8 cellular contexts compared by ENCODE assay signal in genomic region chr2:160652236-160652635, GRCh38.
A peak's percentile ranks its signal among the peaks of the same experiment; 100 is the strongest.
DNase-seq lines count a peak whose midpoint lies in the region; ATAC-seq, FAIRE-seq and TF ChIP-seq lines count a peak whose summit lies in the region.

No MANE protein-coding gene starts in this region.

- no peak overlapping the region for H3K4me2 ChIP-seq in astrocyte (ENCODE audit: low read length)

- no peak overlapping the region for H3K27ac ChIP-seq in astrocyte (ENCODE audit: low read depth, low read length)
- H3K27ac ChIP-seq in spleen, result peak overlapping the region in 4 of 8 donors; percentile 22 to 58 (median 36)
- H3K27ac ChIP-seq in SJCRH30, result no peak overlapping the region

- H3K9me3 ChIP-seq in astrocyte (ENCODE audit: insufficient read depth, low read depth, low read length) (no peaks in the 10 kb centered on the region), spleen (no peaks in the 10 kb centered on the region), SJCRH30 (replicated peaks) (no peaks in the 10 kb centered on the region)

- no peak for FAIRE-seq in astrocyte (lab: Jason Lieb, UNC)

- no peaks in the 10 kb centered on the region for H3K79me2 ChIP-seq in astrocyte (ENCODE audit: insufficient read depth, low read length)

- peaks cover 15% of the 10 kb centered on the region for H3K4me1 Mint-ChIP-seq in astrocyte (ENCODE audit: low read depth, unreplicated experiment)

- no peaks in the 10 kb centered on the region for H3K27me3 ChIP-seq in astrocyte (ENCODE audit: insufficient read depth, low read length)
- H3K27me3 ChIP-seq in spleen (replicated peaks in 1 of 7), result peaks cover 0 to 9% (median 0%) of the 10 kb centered on the region in 7 donors
- H3K27me3 ChIP-seq in SJCRH30, result no peaks in the 10 kb centered on the region

- no peak overlapping the region for H3K27ac Mint-ChIP-seq in astrocyte (ENCODE audit: unreplicated experiment)

- intact Hi-C loops in spleen (cut with DNase I; ENCODE audit: low total_unique reads), result no loop called here

- DNase-seq in T follicular helper cell (ENCODE audit: low read depth), result peak; percentile 47
- DNase-seq in astrocyte (ENCODE audit: low read depth), result peak; percentile 58
- DNase-seq in spleen, result peak; percentile 78
- no peak for DNase-seq in SJCRH30
- no peak for DNase-seq in NCI-H2029 treated with DMSO at 0.1 percent for 48 hours (lab: John Stamatoyannopoulos, UW)
- no peak for DNase-seq in NCI-H2171 (lab: John Stamatoyannopoulos, UW)

- no peak overlapping the region for H3K9ac ChIP-seq in astrocyte (ENCODE audit: low read length)

- peaks cover 7% of the 10 kb centered on the region for H3K4me1 ChIP-seq in astrocyte (ENCODE audit: insufficient read depth, low read length)
- peaks cover 8 to 35% (median 16%) of the 10 kb centered on the region in 6 donors for H3K4me1 ChIP-seq in spleen
- no peaks in the 10 kb centered on the region for H3K4me1 ChIP-seq in SJCRH30

- H3K4me3 ChIP-seq in astrocyte (ENCODE audit: insufficient read depth, low read depth, low read length) (no peak overlapping the region), spleen (no peak overlapping the region), SJCRH30 (no peak overlapping the region)

- peaks cover 3% of the 10 kb centered on the region for H3K9me3 Mint-ChIP-seq in astrocyte (ENCODE audit: unreplicated experiment)

- H3K27me3 Mint-ChIP-seq in astrocyte (ENCODE audit: low read depth, unreplicated experiment), result no peaks in the 10 kb centered on the region

- H3K36me3 Mint-ChIP-seq in astrocyte (ENCODE audit: low read depth, unreplicated experiment), result peaks cover 3% of the 10 kb centered on the region

- ATAC-seq in GM21529 (IDR thresholded peaks at IDR 0.05; ENCODE audit: unreplicated experiment) (peak; percentile 62), HG03342 (IDR thresholded peaks at IDR 0.05; ENCODE audit: unreplicated experiment) (no peak)

- no peaks in the 10 kb centered on the region for H3K36me3 ChIP-seq in astrocyte (ENCODE audit: insufficient read depth, low read length)
- no peaks in the 10 kb centered on the region for H3K36me3 ChIP-seq in spleen
- no peaks in the 10 kb centered on the region for H3K36me3 ChIP-seq in SJCRH30

- 13 to 24% (median 18%) methylated on average over 5 of the region's 5 CpGs for WGBS in spleen, 5 donors

- TF ChIP-seq POLR2A in spleen (IDR thresholded peaks at IDR 0.05), result no peak

- no peak overlapping the region for H3K4me3 Mint-ChIP-seq in astrocyte (ENCODE audit: unreplicated experiment)

- no peaks in the 10 kb centered on the region for H4K20me1 ChIP-seq in astrocyte (ENCODE audit: insufficient read depth, low read length)

- no peak overlapping the region for H2AFZ ChIP-seq in astrocyte (ENCODE audit: low read depth, low read length)

- TF ChIP-seq CTCF in astrocyte (IDR thresholded peaks at IDR 0.05; ENCODE audit: insufficient read depth, low read depth, low read length) (no peak), spleen (IDR thresholded peaks at IDR 0.05 in 8 of 11, conservative IDR thresholded peaks at IDR 0.05 in 3 of 11) (no peak)

Comparison
In these comparisons a context has a peak if more than half of its experiments do, and no peak if none do; other contexts are left out.
1. DNase-seq: peak in T follicular helper cell (single experiment), astrocyte (single experiment) and spleen (single experiment); none in SJCRH30 (0 of 2), NCI-H2029 treated with DMSO at 0.1 percent for 48 hours (single experiment) and NCI-H2171 (single experiment).